In the genomic region with DNA sequence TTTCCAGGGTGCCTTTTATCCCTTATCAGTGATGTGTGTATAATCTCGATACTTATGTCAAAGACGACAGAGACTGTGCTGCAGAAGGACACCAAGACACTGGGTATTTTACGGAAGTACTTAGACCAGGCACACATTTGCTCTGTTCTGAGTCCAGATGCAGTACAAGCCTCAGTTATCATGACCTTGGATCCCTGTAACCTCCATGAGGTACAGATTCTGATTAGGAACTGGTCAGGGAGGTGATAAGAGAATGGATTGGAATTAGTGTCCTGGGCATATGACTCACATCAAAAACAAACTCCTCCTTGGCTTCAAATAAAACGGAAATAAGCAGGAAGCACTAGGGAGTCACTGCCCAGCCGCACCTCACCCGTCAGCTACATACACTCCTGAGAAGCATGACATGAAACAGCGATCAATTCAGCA, we compare ENCODE assay signal across 14 cellular contexts.
DNase-seq lines count a peak whose midpoint lies in the region; ATAC-seq and TF ChIP-seq lines count a peak whose summit lies in the region.
"Had no signal": no experiment of that assay in that cellular context is flagged by ENCODE, and none has a peak within 500 bp of the region (broad histone marks: within the 10 kb centered on the region; RNA-seq: fewer than 3 reads in every experiment).

No MANE protein-coding gene starts in this region.

- WGBS in smooth muscle cell (ENCODE audit: low lambda C conversion rate) = 33% methylated on average over 7 of the region's 7 CpGs

- no peak overlapping the region for H2AFZ ChIP-seq in smooth muscle cell (ENCODE audit: low read depth)

- H3K9ac ChIP-seq in smooth muscle cell (ENCODE audit: low read depth) = no peak overlapping the region

- H3K27ac ChIP-seq in smooth muscle cell (ENCODE audit: low read depth) = no peak overlapping the region

- H3K79me2 ChIP-seq in smooth muscle cell (ENCODE audit: low read depth) = no peaks in the 10 kb centered on the region

- TF ChIP-seq CTCF in fibroblast of villous mesenchyme (IDR thresholded peaks at IDR 0.05; ENCODE audit: insufficient read depth, low read depth, low read length) = no peak
- TF ChIP-seq CTCF in smooth muscle cell (IDR thresholded peaks at IDR 0.05; ENCODE audit: borderline replicate concordance, insufficient read depth, poor library complexity, severe bottlenecking) = no peak

- peak overlapping the region; percentile 10 for H3K4me2 ChIP-seq in smooth muscle cell

- no peaks in the 10 kb centered on the region for H4K20me1 ChIP-seq in smooth muscle cell (ENCODE audit: low read depth)

- no peak for ATAC-seq in HG03565 (IDR thresholded peaks at IDR 0.05; ENCODE audit: unreplicated experiment)
- ATAC-seq: CD8-positive, alpha-beta T cell; gastrocnemius medialis had no signal

- H3F3A ChIP-seq in smooth muscle cell (ENCODE audit: low read depth) = no peaks in the 10 kb centered on the region

- DNase-seq in HT1080 (ENCODE audit: low read depth) = peak; percentile 86
- DNase-seq in T1000 (lab: John Stamatoyannopoulos, UW) = peak; percentile 22
- DNase-seq in fibroblast of villous mesenchyme (ENCODE audit: low read depth) = peak; percentile 26
- DNase-seq in smooth muscle cell (lab: John Stamatoyannopoulos, UW; ENCODE audit: unreplicated experiment) = no peak
- no peak for DNase-seq in H7
- DNase-seq in NCI-H1436 (lab: John Stamatoyannopoulos, UW) = no peak
- DNase-seq: activated CD4-positive, alpha-beta T cell treated with anti-CD3 and anti-CD28 coated beads, Interleukin-2, amount 10 ng/mL, durations not matched to agents 24 days and 14 days; activated T-cell treated with anti-CD3 and anti-CD28 coated beads, Interleukin-2, amount 50 U/mL, for 24 hours; CD8-positive, alpha-beta T cell; gastrocnemius medialis; islet precursor cell; naive B cell; T-helper 1 cell had no signal

- no peaks in the 10 kb centered on the region for H3K9me3 ChIP-seq in smooth muscle cell (replicated peaks; ENCODE audit: low read depth)
- H3K9me3 ChIP-seq: gastrocnemius medialis had no signal

- H3K4me3 ChIP-seq in fibroblast of villous mesenchyme (ENCODE audit: low read depth, low read length) = no peak overlapping the region
- H3K4me3 ChIP-seq in smooth muscle cell = no peak overlapping the region
- H3K4me3 ChIP-seq in H7 (ENCODE audit: insufficient read depth, low read depth, low read length) = no peak overlapping the region
- H3K4me3 ChIP-seq: gastrocnemius medialis had no signal

- H3K27me3 ChIP-seq in smooth muscle cell (ENCODE audit: low read depth) (no peaks in the 10 kb centered on the region), H7 (ENCODE audit: control insufficient read depth, insufficient read depth, low read length) (no peaks in the 10 kb centered on the region)
- H3K27me3 ChIP-seq: gastrocnemius medialis had no signal

- no peaks in the 10 kb centered on the region for H3K36me3 ChIP-seq in smooth muscle cell (ENCODE audit: low read depth)
- H3K36me3 ChIP-seq in H7 (replicated peaks; ENCODE audit: control insufficient read depth, insufficient read depth, low read length) = no peaks in the 10 kb centered on the region
- H3K36me3 ChIP-seq: gastrocnemius medialis had no signal

- H3K4me1 ChIP-seq in smooth muscle cell (ENCODE audit: low read depth) = no peaks in the 10 kb centered on the region

Comparison
In these comparisons a context has a peak if more than half of its experiments do, and no peak if none do; other contexts are left out.
1. DNase-seq: peak in HT1080 (single experiment), T1000 (single experiment) and fibroblast of villous mesenchyme (single experiment); none in smooth muscle cell (single experiment), H7 (single experiment) and NCI-H1436 (single experiment).